In genomic region chr13:40472427-40473220, GRCh38 we compare ENCODE assay signal across 38 cellular contexts.
DNase-seq lines count a peak whose midpoint lies in the region; ATAC-seq, FAIRE-seq and TF ChIP-seq lines count a peak whose summit lies in the region.
"Had no signal": no experiment of that assay in that cellular context is flagged by ENCODE, and none has a peak within 500 bp of the region (broad histone marks: within the 10 kb centered on the region; RNA-seq: fewer than 3 reads in every experiment).

No MANE protein-coding gene starts in this region.

- DNase-seq in activated CD4-positive, alpha-beta memory T cell treated with anti-CD3 and anti-CD28 coated beads for 36 hours, result peak; percentile 32
- no peak for DNase-seq in activated CD4-positive, alpha-beta memory T cell treated with anti-CD3 and anti-CD28 coated beads, Interleukin-2, amount 10 ng/mL, durations not matched to agents 7 days and 5 days
- DNase-seq in HepG2 (ENCODE audit: low spot score), result peak; percentile 30
- no peak for DNase-seq in stimulated activated naive CD8-positive, alpha-beta T cell treated with anti-CD3 and anti-CD28 coated beads, Interleukin-15, Interleukin-2, amounts not matched to agents 100 U/mL and 50 U/mL, for 24 hours
- no peak for DNase-seq in GM23248
- DNase-seq: activated CD4-positive, alpha-beta T cell treated with anti-CD3 and anti-CD28 coated beads, Interleukin-2, amount 50 U/mL, for 1 hour; activated effector memory CD4-positive, alpha-beta T cell treated with Interleukin-2 at 50 U/mL for 16 hours; DMS153; gastrocnemius medialis; left colon; NCI-H1092; NCI-H187; NCI-H526 treated with DMSO at 0.1 percent for 48 hours; posterior cingulate gyrus; right cardiac atrium; SIG-M5; stimulated activated CD4-positive, alpha-beta T cell treated with anti-CD3 and anti-CD28 coated beads, Interleukin-4, amount 100 ng/mL, for 24 hours; stimulated activated naive CD4-positive, alpha-beta T cell treated with Interleukin-2 at 50 U/mL for 16 hours; SW 1271; T1000; WERI-Rb-1 had no signal

- H3K79me2 ChIP-seq in OCI-LY1 (ENCODE audit: insufficient read depth, low read length), result no peaks in the 10 kb centered on the region
- no peaks in the 10 kb centered on the region for H3K79me2 ChIP-seq in HepG2 (ENCODE audit: insufficient read depth, low read length)
- no peaks in the 10 kb centered on the region for H3K79me2 ChIP-seq in GM23248 (ENCODE audit: insufficient read depth)
- H3K79me2 ChIP-seq: hepatocyte had no signal

- POLR2A ChIA-PET in activated CD4-positive, alpha-beta memory T cell treated with anti-CD3 and anti-CD28 coated beads for 36 hours (lab: Charles Lee), result no interaction called here
- POLR2A ChIA-PET in activated CD4-positive, alpha-beta memory T cell treated with anti-CD3 and anti-CD28 coated beads, Interleukin-2, amount 10 ng/mL, durations not matched to agents 7 days and 5 days (lab: Charles Lee), result no interaction called here
- POLR2A ChIA-PET in HepG2 (lab: Yijun Ruan, JAX), result no interaction called here

- H3K9me3 ChIP-seq in OCI-LY1 (ENCODE audit: low read length) (no peaks in the 10 kb centered on the region), HepG2 (ENCODE audit: low read length) (no peaks in the 10 kb centered on the region), GM23248 (ENCODE audit: low read depth) (no peaks in the 10 kb centered on the region)
- H3K9me3 ChIP-seq: gastrocnemius medialis, Peyer's patch, thoracic aorta, vagina had no signal

- no peak overlapping the region for H3K9ac ChIP-seq in OCI-LY1 (ENCODE audit: low read length)
- no peak overlapping the region for H3K9ac ChIP-seq in HepG2 (ENCODE audit: insufficient read depth, low read depth, low read length)
- H3K9ac ChIP-seq in GM23248, result no peak overlapping the region
- H3K9ac ChIP-seq: neural progenitor cell had no signal

- H3K27ac Mint-ChIP-seq in activated CD4-positive, alpha-beta memory T cell treated with anti-CD3 and anti-CD28 coated beads for 36 hours, result no peak overlapping the region
- H3K27ac Mint-ChIP-seq in activated CD4-positive, alpha-beta memory T cell treated with anti-CD3 and anti-CD28 coated beads, Interleukin-2, amount 10 ng/mL, durations not matched to agents 7 days and 5 days, result no peak overlapping the region
- H3K27ac Mint-ChIP-seq: activated naive CD8-positive, alpha-beta T cell; dendritic cell treated with granulocyte-macrophage colony-stimulating factor and Interleukin-4, amounts not matched to agents 40 ng/mL and 50 ng/mL, for 4 days; memory B cell; neural progenitor cell had no signal

- no peaks in the 10 kb centered on the region for H3K36me3 Mint-ChIP-seq in activated CD4-positive, alpha-beta memory T cell treated with anti-CD3 and anti-CD28 coated beads for 36 hours
- H3K36me3 Mint-ChIP-seq in activated CD4-positive, alpha-beta memory T cell treated with anti-CD3 and anti-CD28 coated beads, Interleukin-2, amount 10 ng/mL, durations not matched to agents 7 days and 5 days (ENCODE audit: low read depth), result no peaks in the 10 kb centered on the region
- H3K36me3 Mint-ChIP-seq: immature natural killer cell, neural progenitor cell had no signal

- peaks cover 2% of the 10 kb centered on the region for H3K4me1 Mint-ChIP-seq in activated CD4-positive, alpha-beta memory T cell treated with anti-CD3 and anti-CD28 coated beads for 36 hours (ENCODE audit: low read depth)
- peaks cover 2% of the 10 kb centered on the region for H3K4me1 Mint-ChIP-seq in activated CD4-positive, alpha-beta memory T cell treated with anti-CD3 and anti-CD28 coated beads, Interleukin-2, amount 10 ng/mL, durations not matched to agents 7 days and 5 days
- H3K4me1 Mint-ChIP-seq: central memory CD8-positive, alpha-beta T cell had no signal

- no peaks in the 10 kb centered on the region for H3K9me2 ChIP-seq in OCI-LY1 (ENCODE audit: low read depth, low read length)
- no peaks in the 10 kb centered on the region for H3K9me2 ChIP-seq in GM23248 (ENCODE audit: insufficient read depth)

- H3K4me2 ChIP-seq in OCI-LY1 (ENCODE audit: low read length) (no peak overlapping the region), HepG2 (ENCODE audit: low read depth, low read length) (no peak overlapping the region), GM23248 (ENCODE audit: unreplicated experiment) (no peak overlapping the region)
- H3K4me2 ChIP-seq: hepatocyte, neural progenitor cell had no signal

- no peaks in the 10 kb centered on the region for H3K9me3 Mint-ChIP-seq in activated CD4-positive, alpha-beta memory T cell treated with anti-CD3 and anti-CD28 coated beads for 36 hours
- H3K9me3 Mint-ChIP-seq in activated CD4-positive, alpha-beta memory T cell treated with anti-CD3 and anti-CD28 coated beads, Interleukin-2, amount 10 ng/mL, durations not matched to agents 7 days and 5 days, result no peaks in the 10 kb centered on the region
- H3K9me3 Mint-ChIP-seq: immature natural killer cell had no signal

- peaks cover 30% of the 10 kb centered on the region for H3K36me3 ChIP-seq in OCI-LY1 (ENCODE audit: insufficient read depth, low read length)
- H3K36me3 ChIP-seq in HepG2 (replicated peaks in 1 of 2; ENCODE audit: control insufficient read depth in 1 of 2, insufficient read depth in 2 of 2, low read length in 2 of 2), result no peaks in the 10 kb centered on the region
- H3K36me3 ChIP-seq in GM23248 (ENCODE audit: low read depth), result no peaks in the 10 kb centered on the region
- H3K36me3 ChIP-seq: gastrocnemius medialis, neural progenitor cell, Peyer's patch, thoracic aorta, vagina, WERI-Rb-1 had no signal

- H3K4me3 ChIP-seq in OCI-LY1 (ENCODE audit: low read depth, low read length, poor library complexity, severe bottlenecking) (no peak overlapping the region), HepG2 (replicated peaks in 1 of 3; ENCODE audit: insufficient read depth in 1 of 3, low read depth in 2 of 3, low read length in 3 of 3) (no peak overlapping the region), GM23248 (no peak overlapping the region)
- H3K4me3 ChIP-seq: gastrocnemius medialis, hepatocyte, neural progenitor cell, Peyer's patch, thoracic aorta, vagina had no signal

- no peak overlapping the region for H2AFZ ChIP-seq in OCI-LY1 (ENCODE audit: low read length)
- no peak overlapping the region for H2AFZ ChIP-seq in HepG2 (ENCODE audit: low read length)
- H2AFZ ChIP-seq in GM23248, result no peak overlapping the region
- H2AFZ ChIP-seq: hepatocyte, neural progenitor cell had no signal

- in situ Hi-C loops in HepG2 (cut with HindIII; ENCODE audit: extremely low pct_ligation_motif_present, low pct_unique_long_range_greater_than_20kb) (no loop called here), GM23248 (cut with MboI) (no loop called here)

- peak; percentile 42 for FAIRE-seq in HepG2 (lab: Jason Lieb, UNC)
- FAIRE-seq: astrocyte, endometrium had no signal

- intact Hi-C loops in activated CD4-positive, alpha-beta memory T cell treated with anti-CD3 and anti-CD28 coated beads for 36 hours (cut with micrococcal nuclease), result no loop called here
- intact Hi-C loops in HepG2 (cut with micrococcal nuclease; ENCODE audit: unreplicated experiment), result no loop called here

- no peak for TF ChIP-seq POLR2A in HepG2 (IDR thresholded peaks at IDR 0.05; ENCODE audit: insufficient read depth in 1 of 2, low read depth in 2 of 2, low read length in 2 of 2)

- ATAC-seq in HepG2, result peak; percentile 46
- ATAC-seq in stimulated activated naive CD8-positive, alpha-beta T cell treated with anti-CD3 and anti-CD28 coated beads, Interleukin-15, Interleukin-2, amounts not matched to agents 100 U/mL and 50 U/mL, for 24 hours, result peak; percentile 86
- ATAC-seq in GM18511 (IDR thresholded peaks at IDR 0.05; ENCODE audit: unreplicated experiment), result no peak
- ATAC-seq in HG03196 (IDR thresholded peaks at IDR 0.05; ENCODE audit: unreplicated experiment), result no peak
- ATAC-seq: gastrocnemius medialis, HCT116, left colon, right cardiac atrium had no signal

- H3K4me3 Mint-ChIP-seq in activated CD4-positive, alpha-beta memory T cell treated with anti-CD3 and anti-CD28 coated beads for 36 hours, result no peak overlapping the region
- no peak overlapping the region for H3K4me3 Mint-ChIP-seq in activated CD4-positive, alpha-beta memory T cell treated with anti-CD3 and anti-CD28 coated beads, Interleukin-2, amount 10 ng/mL, durations not matched to agents 7 days and 5 days
- H3K4me3 Mint-ChIP-seq: activated naive CD8-positive, alpha-beta T cell; central memory CD8-positive, alpha-beta T cell; dendritic cell treated with granulocyte-macrophage colony-stimulating factor and Interleukin-4, amounts not matched to agents 40 ng/mL and 50 ng/mL, for 4 days; immature natural killer cell; memory B cell; neural progenitor cell had no signal

- H3K27ac ChIP-seq in OCI-LY1 (ENCODE audit: low read depth, low read length, poor library complexity, severe bottlenecking) (peak overlapping the region; percentile 18), HepG2 (ENCODE audit: extremely low read length, insufficient read depth, low read length) (no peak overlapping the region), GM23248 (no peak overlapping the region)
- H3K27ac ChIP-seq: hepatocyte, HL-60, neural progenitor cell, Peyer's patch, vagina, WERI-Rb-1 had no signal

- H3K27me3 ChIP-seq in OCI-LY1 (ENCODE audit: insufficient read depth, low read length), result no peaks in the 10 kb centered on the region
- no peaks in the 10 kb centered on the region for H3K27me3 ChIP-seq in HepG2 (ENCODE audit: control insufficient read depth in 1 of 2, insufficient read depth in 2 of 2, low read length in 2 of 2)
- H3K27me3 ChIP-seq in GM23248 (replicated peaks; ENCODE audit: insufficient read depth), result no peaks in the 10 kb centered on the region
- H3K27me3 ChIP-seq: gastrocnemius medialis, hepatocyte, neural progenitor cell, Peyer's patch, vagina had no signal

- TF ChIP-seq RAD21 in HepG2 (CRISPR knock-in tag; IDR thresholded peaks at IDR 0.05), result no peak

- H3K27me3 Mint-ChIP-seq in activated CD4-positive, alpha-beta memory T cell treated with anti-CD3 and anti-CD28 coated beads for 36 hours, result no peaks in the 10 kb centered on the region
- no peaks in the 10 kb centered on the region for H3K27me3 Mint-ChIP-seq in activated CD4-positive, alpha-beta memory T cell treated with anti-CD3 and anti-CD28 coated beads, Interleukin-2, amount 10 ng/mL, durations not matched to agents 7 days and 5 days
- H3K27me3 Mint-ChIP-seq: activated naive CD8-positive, alpha-beta T cell; central memory CD8-positive, alpha-beta T cell had no signal

- WGBS in HepG2 (ENCODE audit: low lambda C conversion rate), result 77% methylated on average over 6 of the region's 8 CpGs
- 67 to 69% methylated on average over 8 of the region's 8 CpGs for WGBS in GM23248 (ENCODE audit: low coverage in 1 of 2, low lambda C conversion rate in 2 of 2, missing lambda C conversion rate in 2 of 2), 2 experiments

- CTCF ChIA-PET in activated CD4-positive, alpha-beta memory T cell treated with anti-CD3 and anti-CD28 coated beads for 36 hours (lab: Charles Lee), result interaction anchor here (0.6 kb wide), 1 partner anchor 657 kb away, joined by 3 read pairs; no protein-coding TSS in a partner anchor
- CTCF ChIA-PET in activated CD4-positive, alpha-beta memory T cell treated with anti-CD3 and anti-CD28 coated beads, Interleukin-2, amount 10 ng/mL, durations not matched to agents 7 days and 5 days (lab: Charles Lee), result no interaction called here
- CTCF ChIA-PET in HepG2 (lab: Yijun Ruan, JAX; ENCODE audit: low intra/inter-chr PET ratio, low total read pairs), result no interaction called here

- no peaks in the 10 kb centered on the region for H3F3A ChIP-seq in OCI-LY1 (ENCODE audit: insufficient read depth, low read length)
- no peaks in the 10 kb centered on the region for H3F3A ChIP-seq in GM23248 (ENCODE audit: insufficient read depth)

- peaks cover 25% of the 10 kb centered on the region for H3K4me1 ChIP-seq in OCI-LY1 (ENCODE audit: insufficient read depth, low read length, severe bottlenecking)
- peaks cover 64% of the 10 kb centered on the region for H3K4me1 ChIP-seq in HepG2 (ENCODE audit: insufficient read depth, low read length)
- H3K4me1 ChIP-seq in GM23248 (ENCODE audit: insufficient read depth), result peaks cover 10% of the 10 kb centered on the region

- TF ChIP-seq EP300 in HepG2 (IDR thresholded peaks at IDR 0.05; ENCODE audit: low read depth in 2 of 2, low read length in 2 of 2) (no peak), HepG2 (CRISPR knock-in tag; IDR thresholded peaks at IDR 0.05; ENCODE audit: borderline replicate concordance) (no peak)

- no peaks in the 10 kb centered on the region for H4K20me1 ChIP-seq in OCI-LY1 (ENCODE audit: insufficient read depth, low read length)
- H4K20me1 ChIP-seq in HepG2 (ENCODE audit: insufficient read depth, low read length), result no peaks in the 10 kb centered on the region
- no peaks in the 10 kb centered on the region for H4K20me1 ChIP-seq in GM23248 (ENCODE audit: insufficient read depth)

- no peak for TF ChIP-seq CTCF in OCI-LY1 (IDR thresholded peaks at IDR 0.05; ENCODE audit: low read length)
- TF ChIP-seq CTCF in HepG2 (CRISPR knock-in tag; IDR thresholded peaks at IDR 0.05), result 0 out of 2 replicates have a peak, but pooled peaks have one; percentile 11

- BruUV-seq in HepG2 (replicated peaks; lab: Mats Ljungman, UMichigan), result no TSS peak

Comparison
In these comparisons a context has a peak if more than half of its experiments do, and no peak if none do; other contexts are left out.
1. DNase-seq: peak in activated CD4-positive, alpha-beta memory T cell treated with anti-CD3 and anti-CD28 coated beads for 36 hours (single experiment) and HepG2 (single experiment); none in activated CD4-positive, alpha-beta memory T cell treated with anti-CD3 and anti-CD28 coated beads, Interleukin-2, amount 10 ng/mL, durations not matched to agents 7 days and 5 days (single experiment), stimulated activated naive CD8-positive, alpha-beta T cell treated with anti-CD3 and anti-CD28 coated beads, Interleukin-15, Interleukin-2, amounts not matched to agents 100 U/mL and 50 U/mL, for 24 hours (single experiment) and GM23248 (single experiment).
2. ATAC-seq: peak in HepG2 (single experiment) and stimulated activated naive CD8-positive, alpha-beta T cell treated with anti-CD3 and anti-CD28 coated beads, Interleukin-15, Interleukin-2, amounts not matched to agents 100 U/mL and 50 U/mL, for 24 hours (single experiment); none in GM18511 (single experiment) and HG03196 (single experiment).